1 cellular context compared by ENCODE assay signal in genomic region chr9:88441301-88442007, GRCh38.
TF ChIP-seq lines count a peak whose summit lies in the region.

No MANE protein-coding gene starts in this region.

TF ChIP-seq in HepG2, 621 proteins besides CTCF, POLR2A, EP300 and RAD21 (continued from another document):
- TF ChIP-seq PREB (CRISPR knock-in tag; IDR thresholded peaks at IDR 0.05) (no peak), ZNF775 (CRISPR knock-in tag; IDR thresholded peaks at IDR 0.05; ENCODE audit: borderline replicate concordance) (no peak), ZFP90 (CRISPR knock-in tag; IDR thresholded peaks at IDR 0.05; ENCODE audit: borderline replicate concordance) (no peak), ZNF121 (CRISPR knock-in tag; IDR thresholded peaks at IDR 0.05) (0 out of 2 replicates have a peak, but pooled peaks have one; percentile 50), NFYC (CRISPR knock-in tag; IDR thresholded peaks at IDR 0.05) (no peak), ZBTB33 (CRISPR knock-in tag; IDR thresholded peaks at IDR 0.05) (peak; percentile 60; the same call in 1 of the 2 replicates), PRDM10 (CRISPR knock-in tag; IDR thresholded peaks at IDR 0.05; ENCODE audit: low read depth) (no peak), SMAD1 (CRISPR knock-in tag; IDR thresholded peaks at IDR 0.05; ENCODE audit: borderline replicate concordance, low read depth) (no peak)
- TF ChIP-seq, protein P1, sequence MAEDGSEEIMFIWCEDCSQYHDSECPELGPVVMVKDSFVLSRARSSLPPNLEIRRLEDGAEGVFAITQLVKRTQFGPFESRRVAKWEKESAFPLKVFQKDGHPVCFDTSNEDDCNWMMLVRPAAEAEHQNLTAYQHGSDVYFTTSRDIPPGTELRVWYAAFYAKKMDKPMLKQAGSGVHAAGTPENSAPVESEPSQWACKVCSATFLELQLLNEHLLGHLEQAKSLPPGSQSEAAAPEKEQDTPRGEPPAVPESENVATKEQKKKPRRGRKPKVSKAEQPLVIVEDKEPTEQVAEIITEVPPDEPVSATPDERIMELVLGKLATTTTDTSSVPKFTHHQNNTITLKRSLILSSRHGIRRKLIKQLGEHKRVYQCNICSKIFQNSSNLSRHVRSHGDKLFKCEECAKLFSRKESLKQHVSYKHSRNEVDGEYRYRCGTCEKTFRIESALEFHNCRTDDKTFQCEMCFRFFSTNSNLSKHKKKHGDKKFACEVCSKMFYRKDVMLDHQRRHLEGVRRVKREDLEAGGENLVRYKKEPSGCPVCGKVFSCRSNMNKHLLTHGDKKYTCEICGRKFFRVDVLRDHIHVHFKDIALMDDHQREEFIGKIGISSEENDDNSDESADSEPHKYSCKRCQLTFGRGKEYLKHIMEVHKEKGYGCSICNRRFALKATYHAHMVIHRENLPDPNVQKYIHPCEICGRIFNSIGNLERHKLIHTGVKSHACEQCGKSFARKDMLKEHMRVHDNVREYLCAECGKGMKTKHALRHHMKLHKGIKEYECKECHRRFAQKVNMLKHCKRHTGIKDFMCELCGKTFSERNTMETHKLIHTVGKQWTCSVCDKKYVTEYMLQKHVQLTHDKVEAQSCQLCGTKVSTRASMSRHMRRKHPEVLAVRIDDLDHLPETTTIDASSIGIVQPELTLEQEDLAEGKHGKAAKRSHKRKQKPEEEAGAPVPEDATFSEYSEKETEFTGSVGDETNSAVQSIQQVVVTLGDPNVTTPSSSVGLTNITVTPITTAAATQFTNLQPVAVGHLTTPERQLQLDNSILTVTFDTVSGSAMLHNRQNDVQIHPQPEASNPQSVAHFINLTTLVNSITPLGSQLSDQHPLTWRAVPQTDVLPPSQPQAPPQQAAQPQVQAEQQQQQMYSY (CRISPR knock-in tag; IDR thresholded peaks at IDR 0.05), result no peak
